ENCODE assay signal across 24 cellular contexts in genomic region chr5:166251786-166252185, GRCh38.
"Had no signal": no experiment of that assay in that cellular context is flagged by ENCODE, and none has a peak within 500 bp of the region (broad histone marks: within the 10 kb centered on the region; RNA-seq: fewer than 3 reads in every experiment).

No MANE protein-coding gene starts in this region.

- H3K4me3 Mint-ChIP-seq: activated CD4-positive, alpha-beta memory T cell treated with anti-CD3 and anti-CD28 coated beads, Interleukin-2, amount 10 ng/mL, durations not matched to agents 7 days and 5 days; activated naive CD4-positive, alpha-beta T cell treated with anti-CD3 and anti-CD28 coated beads for 36 hours; activated naive CD8-positive, alpha-beta T cell; activated T-helper 17 cell treated with anti-CD3 and anti-CD28 coated beads, Interleukin-2, amount 50 U/mL, for 72 hours had no signal

- DNase-seq: activated CD4-positive, alpha-beta memory T cell treated with anti-CD3 and anti-CD28 coated beads, Interleukin-2, amount 10 ng/mL, durations not matched to agents 7 days and 5 days; activated CD4-positive, alpha-beta T cell treated with anti-CD3 and anti-CD28 coated beads, Interleukin-2, amount 50 U/mL, for 1 hour; activated CD4-positive, CD25-positive, alpha-beta regulatory T cell; activated gamma-delta T cell; activated naive CD4-positive, alpha-beta T cell treated with anti-CD3 and anti-CD28 coated beads for 36 hours; activated T-cell treated with anti-CD3 and anti-CD28 coated beads for 4 hours; activated T-cell treated with anti-CD3 and anti-CD28 coated beads, Interleukin-2, amount 50 U/mL, for 48 hours; cerebellar nuclear complex; MM.1S; NCI-H1105 treated with DMSO at 0.1 percent for 48 hours; NCI-H1436 treated with DMSO at 0.1 percent for 48 hours; NCI-H187; NCI-H2081; NCI-H510A treated with DMSO at 0.1 percent for 48 hours; NCI-H69; NK-92 treated with Interleukin-12 subunit alpha and Interleukin-12 subunit beta, amount 100 ng/mL, for 24 hours; OCI-M1; T-helper 1 cell had no signal

- H3K27ac ChIP-seq: SK-N-MC, VCaP had no signal

- H3K4me1 Mint-ChIP-seq: activated CD4-positive, alpha-beta memory T cell treated with anti-CD3 and anti-CD28 coated beads, Interleukin-2, amount 10 ng/mL, durations not matched to agents 7 days and 5 days; activated T-helper 17 cell treated with anti-CD3 and anti-CD28 coated beads, Interleukin-2, amount 50 U/mL, for 72 hours had no signal

- H3K36me3 Mint-ChIP-seq: activated naive CD8-positive, alpha-beta T cell had no signal

- H3K4me3 ChIP-seq: SK-N-MC had no signal

- FAIRE-seq: colon, RCC 7860 had no signal

- H3K27me3 Mint-ChIP-seq: activated CD4-positive, alpha-beta memory T cell treated with anti-CD3 and anti-CD28 coated beads, Interleukin-2, amount 10 ng/mL, durations not matched to agents 7 days and 5 days; activated naive CD8-positive, alpha-beta T cell; activated T-helper 17 cell treated with anti-CD3 and anti-CD28 coated beads, Interleukin-2, amount 50 U/mL, for 72 hours had no signal

- H3K27ac Mint-ChIP-seq: activated CD4-positive, alpha-beta memory T cell treated with anti-CD3 and anti-CD28 coated beads, Interleukin-2, amount 10 ng/mL, durations not matched to agents 7 days and 5 days; activated naive CD4-positive, alpha-beta T cell treated with anti-CD3 and anti-CD28 coated beads for 36 hours; activated naive CD8-positive, alpha-beta T cell; activated T-helper 17 cell treated with anti-CD3 and anti-CD28 coated beads, Interleukin-2, amount 50 U/mL, for 72 hours had no signal
